33 cellular contexts compared by ENCODE assay signal in genomic region chrX:38505583-38505982, GRCh38. TPM values are rescaled to one million over a fixed set of nuclear protein-coding genes. Genes with fewer than 3 reads are reported as not detected.
"Had no signal": no experiment of that assay in that cellular context is flagged by ENCODE, and none has a peak within 500 bp of the region (broad histone marks: within the 10 kb centered on the region; RNA-seq: fewer than 3 reads in every experiment).

No MANE protein-coding gene starts in this region.

- H3K4me3 ChIP-seq: ascending aorta, body of pancreas, breast epithelium had no signal

- DNase-seq: activated B cell treated with CpG ODN at 0.5 μM for 24 hours; activated CD4-positive, alpha-beta memory T cell treated with anti-CD3 and anti-CD28 coated beads for 36 hours; activated CD4-positive, alpha-beta T cell treated with anti-CD3 and anti-CD28 coated beads for 4 hours; activated CD4-positive, alpha-beta T cell treated with anti-CD3 and anti-CD28 coated beads, Interleukin-2, amount 10 ng/mL, durations not matched to agents 24 days and 14 days; activated CD4-positive, alpha-beta T cell treated with anti-CD3 and anti-CD28 coated beads, Interleukin-2, amount 50 U/mL, for 1 hour; activated CD4-positive, alpha-beta T cell treated with anti-CD3 and anti-CD28 coated beads, Interleukin-2, amount 50 U/mL, for 4 hours; activated CD4-positive, CD25-positive, alpha-beta regulatory T cell treated with anti-CD3 and anti-CD28 coated beads, Interleukin-2, amount 50 U/mL, for 72 hours; activated CD8-positive, alpha-beta memory T cell treated with anti-CD3 and anti-CD28 coated beads, Interleukin-2, amount 50 U/mL, for 4 hours; activated CD8-positive, alpha-beta T cell treated with anti-CD3 and anti-CD28 coated beads for 36 hours; activated effector memory CD4-positive, alpha-beta T cell treated with anti-CD3 and anti-CD28 coated beads, Interleukin-2, amount 50 U/mL, for 16 hours; activated gamma-delta T cell treated with Interleukin-2 at 50 U/mL for 16 hours; activated naive CD4-positive, alpha-beta T cell; activated naive CD4-positive, alpha-beta T cell treated with anti-CD3 and anti-CD28 coated beads for 36 hours; activated naive CD4-positive, alpha-beta T cell treated with anti-CD3 and anti-CD28 coated beads, Interleukin-2, amount 50 U/mL, for 16 hours; activated naive CD8-positive, alpha-beta T cell treated with anti-CD3 and anti-CD28 coated beads for 36 hours; activated T-cell treated with anti-CD3 and anti-CD28 coated beads for 4 hours; activated T-cell treated with anti-CD3 and anti-CD28 coated beads, Interleukin-2, amount 50 U/mL, for 1 hour; activated T-cell treated with anti-CD3 and anti-CD28 coated beads, Interleukin-2, amount 50 U/mL, for 4 hours; activated T-cell treated with anti-CD3 and anti-CD28 coated beads, Interleukin-2, amount 50 U/mL, for 72 hours; amygdala; anterior cingulate cortex; body of pancreas; brain microvascular endothelial cell; central memory CD4-positive, alpha-beta T cell; T-helper 1 cell; T-helper 2 cell; T-helper 9 cell had no signal

- H3K9me3 ChIP-seq: body of pancreas had no signal

- FAIRE-seq: TTC549 had no signal

- H3K4me1 ChIP-seq: ascending aorta, body of pancreas, breast epithelium had no signal

- ATAC-seq: activated CD8-positive, alpha-beta T cell treated with anti-CD3 and anti-CD28 coated beads for 36 hours; activated naive CD4-positive, alpha-beta T cell treated with anti-CD3 and anti-CD28 coated beads, Interleukin-2, amount 50 U/mL, for 72 hours; activated T-cell treated with anti-CD3 and anti-CD28 coated beads, Interleukin-2, amount 50 U/mL, for 4 hours; activated T-cell treated with anti-CD3 and anti-CD28 coated beads, Interleukin-2, amount 50 U/mL, for 72 hours; activated T-helper 17 cell treated with anti-CD3 and anti-CD28 coated beads, Interleukin-2, amount 50 U/mL, for 72 hours; body of pancreas had no signal

- H3K27me3 ChIP-seq: ascending aorta, body of pancreas, brain microvascular endothelial cell had no signal

- H3K36me3 ChIP-seq: ascending aorta, brain microvascular endothelial cell, breast epithelium had no signal

- H3K27ac ChIP-seq: ascending aorta, body of pancreas, brain microvascular endothelial cell, breast epithelium, VCaP had no signal

RNA-seq across cellular contexts. Expression of gene TSPAN7, which starts 55.8 kb away (rescaled TPM):
- total RNA-seq: activated B cell treated with CpG ODN at 0.5 μM for 24 hours; activated CD4-positive, alpha-beta T cell treated with anti-CD3 and anti-CD28 coated beads, Interleukin-2, amount 10 ng/mL, durations not matched to agents 24 days and 14 days had no signal
